Comparison of ENCODE assay signal across 18 cellular contexts in genomic region chr11:30983143-30983542, GRCh38.
DNase-seq lines count a peak whose midpoint lies in the region; ATAC-seq, FAIRE-seq and TF ChIP-seq lines count a peak whose summit lies in the region.
"Had no signal": no experiment of that assay in that cellular context is flagged by ENCODE, and none has a peak within 500 bp of the region (broad histone marks: within the 10 kb centered on the region; RNA-seq: fewer than 3 reads in every experiment).

No MANE protein-coding gene starts in this region.

- H3K79me2 ChIP-seq in H1 (ENCODE audit: control insufficient read depth in 1 of 2, insufficient read depth in 2 of 2, low read length in 2 of 2) (no peaks in the 10 kb centered on the region), neural cell (replicated peaks; ENCODE audit: insufficient read depth, low read length) (no peaks in the 10 kb centered on the region)

- no peak for TF ChIP-seq RAD21 in H1 (IDR thresholded peaks at IDR 0.05 in 1 of 2, conservative IDR thresholded peaks at IDR 0.05 in 1 of 2; ENCODE audit: low read depth in 2 of 2, low read length in 2 of 2)
- no peak for TF ChIP-seq RAD21 in neural cell (conservative IDR thresholded peaks at IDR 0.05)

- H3K4me2 ChIP-seq in H1 (ENCODE audit: insufficient read depth in 1 of 2, low read depth in 2 of 2, low read length in 2 of 2) = no peak overlapping the region
- peak overlapping the region; percentile 14 for H3K4me2 ChIP-seq in neural cell (ENCODE audit: low read length)

- no peak overlapping the region for H4K8ac ChIP-seq in H1 (ENCODE audit: extremely low read depth, insufficient read depth, low read length)

- no peak overlapping the region for H2BK120ac ChIP-seq in H1 (replicated peaks; ENCODE audit: low read depth, low read length)

- peak; percentile 3 for DNase-seq in AG10803 (ENCODE audit: low read depth)
- DNase-seq in NCI-H69 (lab: John Stamatoyannopoulos, UW) = peak; percentile 35
- no peak for DNase-seq in H1 (ENCODE audit: low read depth in 1 of 2, low spot score in 2 of 2)
- DNase-seq in NCI-H128 (lab: John Stamatoyannopoulos, UW; ENCODE audit: unreplicated experiment) = no peak
- DNase-seq: ACHN; AML-193; Caco-2; CD4-positive, alpha-beta T cell; GOT3; H9; KBM-7 had no signal

- H4K91ac ChIP-seq in H1 (replicated peaks; ENCODE audit: insufficient read length, low read length) = no peak overlapping the region

- H2BK12ac ChIP-seq in H1 (ENCODE audit: low read depth, low read length) = no peak overlapping the region

- ATAC-seq in GM21423 (IDR thresholded peaks at IDR 0.05; ENCODE audit: unreplicated experiment) (no peak), GM18517 (IDR thresholded peaks at IDR 0.05; ENCODE audit: unreplicated experiment) (no peak)

- POLR2A ChIA-PET in H1 (lab: Charles Lee; ENCODE audit: partially characterized antibody) = no interaction called here

- no peak for TF ChIP-seq EP300 in H1 (IDR thresholded peaks at IDR 0.05; ENCODE audit: borderline replicate concordance in 1 of 2, low read depth in 2 of 2, low read length in 2 of 2)
- TF ChIP-seq EP300 in neural cell (conservative IDR thresholded peaks at IDR 0.05; ENCODE audit: poor library complexity, severe bottlenecking) = no peak

- H3K14ac ChIP-seq in H1 (ENCODE audit: insufficient read length) = no peak overlapping the region

- H2BK20ac ChIP-seq in H1 (ENCODE audit: low read length) = no peak overlapping the region

- WGBS in H1 (ENCODE audit: extremely low coverage in 1 of 2, insufficient coverage in 1 of 2, insufficient read length in 1 of 2, insufficient replicate concordance in 2 of 2, low coverage in 1 of 2, low lambda C conversion rate in 2 of 2, missing lambda C conversion rate in 1 of 2), 2 experiments = 91% methylated on average over 2 of the region's 2 CpGs; no CpG with 5 or more reads in 1 of the 2 experiments

- H2AFZ ChIP-seq in H1 (ENCODE audit: low read length) (no peak overlapping the region), neural cell (ENCODE audit: low read depth, low read length) (no peak overlapping the region)

- H4K5ac ChIP-seq in H1 (ENCODE audit: insufficient read length, low read depth, low read length) = no peak overlapping the region

- no peak overlapping the region for H3K4ac ChIP-seq in H1 (replicated peaks; ENCODE audit: insufficient read length, low read depth, low read length)

- H3K9me3 ChIP-seq in H1 (ENCODE audit: insufficient read depth in 2 of 2, low read depth in 1 of 2, low read length in 1 of 2) (no peaks in the 10 kb centered on the region), neural cell (ENCODE audit: low read length) (no peaks in the 10 kb centered on the region)
- H3K9me3 ChIP-seq: Caco-2 had no signal

- TF ChIP-seq POLR2A in H1 (IDR thresholded peaks at IDR 0.05; ENCODE audit: control extremely low read depth in 1 of 2, low read depth in 2 of 2, low read length in 2 of 2) = no peak

- H3K4me1 ChIP-seq in H1 (replicated peaks in 1 of 4; ENCODE audit: control insufficient read depth in 3 of 4, insufficient read depth in 4 of 4, low read length in 3 of 4) = no peaks in the 10 kb centered on the region; a peak in 1 of 7 replicates

- H3K79me1 ChIP-seq in H1 (ENCODE audit: low read depth, low read length) = no peaks in the 10 kb centered on the region

- H3K27me3 ChIP-seq in H1 (replicated peaks in 1 of 4; ENCODE audit: control insufficient read depth in 3 of 4, extremely low read depth in 1 of 4, insufficient read depth in 3 of 4, low read length in 3 of 4) (no peaks in the 10 kb centered on the region), neural cell (ENCODE audit: insufficient read depth, low read depth, low read length) (no peaks in the 10 kb centered on the region)

- no peak overlapping the region for H2BK15ac ChIP-seq in H1 (ENCODE audit: low read length)

- TF ChIP-seq CTCF in AG10803 (conservative IDR thresholded peaks at IDR 0.05; ENCODE audit: low read length) (no peak), H1 (IDR thresholded peaks at IDR 0.05; ENCODE audit: control extremely low read depth in 1 of 3, insufficient read depth in 1 of 3, low read depth in 1 of 3, low read length in 3 of 3) (no peak), neural cell (IDR thresholded peaks at IDR 0.05; ENCODE audit: poor library complexity, severe bottlenecking) (no peak)

- H3K4me3 ChIP-seq in AG10803 (ENCODE audit: low read length) (no peak overlapping the region), H1 (ENCODE audit: extremely low read depth in 1 of 4, insufficient read depth in 2 of 4, low read depth in 3 of 4, low read length in 4 of 4) (no peak overlapping the region), neural cell (ENCODE audit: low read length) (no peak overlapping the region)

- no peak overlapping the region for H3K18ac ChIP-seq in H1 (ENCODE audit: extremely low read depth, low read length)

- peaks cover 2% of the 10 kb centered on the region; the same call in 1 of the 2 replicates for H3K23me2 ChIP-seq in H1 (ENCODE audit: low read depth, low read length)

- no peaks in the 10 kb centered on the region for H3K9me2 ChIP-seq in neural cell (ENCODE audit: insufficient read depth, low read length)

- H3K27ac ChIP-seq in H1 (ENCODE audit: low read depth, low read length) (no peak overlapping the region), neural cell (ENCODE audit: low read length) (peak overlapping the region; percentile 13)
- H3K27ac ChIP-seq: C4-2B had no signal

- CTCF ChIA-PET in H1 (lab: Charles Lee; ENCODE audit: partially characterized antibody) = interaction anchor here (0.6 kb wide), 1 partner anchor 65 kb away, joined by 3 read pairs; no protein-coding TSS in a partner anchor

- H3K56ac ChIP-seq in H1 (replicated peaks; ENCODE audit: insufficient read length, low read depth, low read length) = no peak overlapping the region

- H3K9ac ChIP-seq in H1 (replicated peaks in 1 of 4; ENCODE audit: extremely low read depth in 1 of 4, low read depth in 3 of 4, low read length in 3 of 4) = no peak overlapping the region
- no peak overlapping the region for H3K9ac ChIP-seq in neural cell (ENCODE audit: low read length)

- no peak overlapping the region for H2BK5ac ChIP-seq in H1 (ENCODE audit: low read depth, low read length)

- no peak overlapping the region for H2AK5ac ChIP-seq in H1 (ENCODE audit: low read depth, low read length)

- no peak overlapping the region for H3K23ac ChIP-seq in H1 (ENCODE audit: insufficient read length)

- H3F3A ChIP-seq in neural cell (ENCODE audit: insufficient read depth, low read length, poor library complexity, severe bottlenecking) = no peaks in the 10 kb centered on the region

- H3K36me3 ChIP-seq in H1 (ENCODE audit: control insufficient read depth in 2 of 4, insufficient read depth in 4 of 4, low read length in 3 of 4) = no peaks in the 10 kb centered on the region
- no peaks in the 10 kb centered on the region for H3K36me3 ChIP-seq in neural cell (ENCODE audit: insufficient read depth, low read length)

- no peak for FAIRE-seq in H1 (lab: Jason Lieb, UNC)
- FAIRE-seq: D721Med, G401.6, GM12891 had no signal

- H4K20me1 ChIP-seq in H1 (replicated peaks in 1 of 2; ENCODE audit: control insufficient read depth in 1 of 2, insufficient read depth in 2 of 2, low read length in 2 of 2) (no peaks in the 10 kb centered on the region), neural cell (ENCODE audit: insufficient read depth) (no peaks in the 10 kb centered on the region)

TF ChIP-seq in H1, 55 proteins besides CTCF, POLR2A, EP300 and RAD21:
- 0 out of 2 replicates have a peak, but pooled peaks have one; percentile 17 for TF ChIP-seq CEBPB (IDR thresholded peaks at IDR 0.05; ENCODE audit: low read depth, low read length)
- TF ChIP-seq CBX8 (IDR thresholded peaks at IDR 0.05; ENCODE audit: borderline replicate concordance, low read depth, low read length) = no peak
TF ChIP-seq in H1: peak in this region for 1.

TF ChIP-seq in neural cell, 6 proteins besides CTCF, POLR2A, EP300 and RAD21:
- no peak for TF ChIP-seq POLR2AphosphoS5 (IDR thresholded peaks at IDR 0.05)
- no peak for TF ChIP-seq MXI1 (conservative IDR thresholded peaks at IDR 0.05; ENCODE audit: poor library complexity, severe bottlenecking)
- no peak for TF ChIP-seq EZH2 (IDR thresholded peaks at IDR 0.05; ENCODE audit: borderline replicate concordance, insufficient read depth, low read length, poor library complexity, severe bottlenecking)
- no peak for TF ChIP-seq TAF1 (IDR thresholded peaks at IDR 0.05; ENCODE audit: low read depth)
TF ChIP-seq in neural cell: peak in this region for 0.

Comparison
In these comparisons a context has a peak if more than half of its experiments do, and no peak if none do; other contexts are left out.
1. DNase-seq: peak in AG10803 (single experiment) and NCI-H69 (single experiment); none in H1 (0 of 2) and NCI-H128 (single experiment).